11 cellular contexts compared by ENCODE assay signal in the genomic region with DNA sequence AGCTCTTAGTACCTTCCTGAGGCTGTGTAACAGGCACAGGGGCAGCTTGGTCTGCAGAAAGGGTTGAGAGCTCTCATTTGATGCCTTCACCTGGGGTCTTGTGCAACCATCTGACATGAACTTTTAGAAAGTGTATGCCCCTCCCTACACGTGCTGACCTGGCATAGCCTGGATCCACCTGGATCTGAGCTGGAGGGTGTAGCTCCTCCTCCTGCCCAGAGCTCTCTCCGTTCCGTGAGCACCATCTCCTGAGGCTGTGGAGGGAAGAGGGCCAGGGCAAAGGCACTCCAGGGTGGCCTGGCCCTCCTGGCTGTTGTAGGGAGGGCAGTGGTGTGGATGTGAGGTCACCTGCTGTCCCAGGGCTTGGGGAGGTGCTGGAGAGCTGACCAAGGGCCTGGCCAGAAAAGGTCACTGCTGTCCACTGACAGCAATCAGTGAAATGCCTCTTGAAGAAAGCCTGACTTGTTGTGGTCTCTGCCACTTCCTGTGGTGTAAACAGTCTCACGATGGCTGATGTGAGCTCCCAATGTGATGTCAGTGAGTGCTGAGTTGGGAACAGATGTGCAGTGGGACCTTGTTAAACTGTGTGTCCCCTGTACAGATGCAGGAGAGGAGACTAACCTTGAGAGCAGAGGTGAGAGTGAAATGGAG. TPM values are rescaled to one million over a fixed set of nuclear protein-coding genes. Genes with fewer than 3 reads are reported as not detected.
DNase-seq lines count a peak whose midpoint lies in the region; ATAC-seq and TF ChIP-seq lines count a peak whose summit lies in the region.
"Had no signal": no experiment of that assay in that cellular context is flagged by ENCODE, and none has a peak within 500 bp of the region (broad histone marks: within the 10 kb centered on the region; RNA-seq: fewer than 3 reads in every experiment).

No MANE protein-coding gene starts in this region.

- H3K4me3 ChIP-seq in HEK293 (ENCODE audit: low read depth, low read length): no peak overlapping the region

- no peaks in the 10 kb centered on the region for H3K9me3 Mint-ChIP-seq in T-cell
- H3K9me3 Mint-ChIP-seq in natural killer cell: no peaks in the 10 kb centered on the region

- intact Hi-C loops in natural killer cell (cut with micrococcal nuclease): loop anchor here (1.0 kb wide), 1 partner anchor 12 kb away; no protein-coding TSS in a partner anchor

- H3K27ac Mint-ChIP-seq in T-cell (peak overlapping the region; percentile 77 to 83), natural killer cell (peak overlapping the region in 1 of 2 donors; percentile 76)

- H3K4me1 Mint-ChIP-seq in T-cell (peaks cover 39 to 50% (median 46%) of the 10 kb centered on the region in 3 donors), natural killer cell (peaks cover 25 to 38% of the 10 kb centered on the region in 2 donors)

- H3K27ac ChIP-seq in HEK293 (ENCODE audit: extremely low read depth, low read depth, low read length): no peak overlapping the region
- H3K27ac ChIP-seq: 22Rv1 had no signal

- TF ChIP-seq CTCF in HEK293 (tag by site-specific recombination; IDR thresholded peaks at IDR 0.05) (no peak), natural killer cell (IDR thresholded peaks at IDR 0.05) (no peak)

- no peaks in the 10 kb centered on the region for H3K4me1 ChIP-seq in HEK293 (ENCODE audit: control insufficient read depth, insufficient read depth, low read length)

- POLR2A ChIA-PET in HEK293 (lab: Yijun Ruan, JAX): no interaction called here
- POLR2A ChIA-PET in T-cell (lab: Charles Lee): interaction anchor here in 1 of 2 donors (0.5 kb wide), 1 partner anchor 381 kb away, joined by 4 read pairs; no protein-coding TSS in a partner anchor

- peak; percentile 46 to 52 (median 52) for ATAC-seq in T-cell (replicated peaks in 1 of 4)
- peak; percentile 45 to 67 (median 46) for ATAC-seq in natural killer cell
- ATAC-seq in HG02763 (IDR thresholded peaks at IDR 0.05; ENCODE audit: unreplicated experiment): no peak
- ATAC-seq: HCT116 had no signal

- H3K36me3 Mint-ChIP-seq in T-cell: no peaks in the 10 kb centered on the region
- H3K36me3 Mint-ChIP-seq in natural killer cell: no peaks in the 10 kb centered on the region

- peaks cover 0 to 3% of the 10 kb centered on the region in 2 donors for H3K27me3 Mint-ChIP-seq in T-cell
- peaks cover 55 to 79% of the 10 kb centered on the region in 2 donors for H3K27me3 Mint-ChIP-seq in natural killer cell (ENCODE audit: low read depth in 2 of 2)

- H3K36me3 ChIP-seq in HEK293 (ENCODE audit: control insufficient read depth in 2 of 2, insufficient read depth in 1 of 2, low read length in 2 of 2): no peaks in the 10 kb centered on the region

- DNase-seq in NK-92 treated with Interleukin-12 subunit alpha and Interleukin-12 subunit beta, amount 100 ng/mL, for 24 hours (lab: John Stamatoyannopoulos, UW): peak; percentile 32
- DNase-seq in NK-92 (lab: John Stamatoyannopoulos, UW; ENCODE audit: unreplicated experiment) (no peak), T-cell (peak in 29 of 34 experiments; percentile 13 to 67 (median 39)), natural killer cell (no peak), NCI-H1417 treated with DMSO at 0.1 percent for 48 hours (lab: John Stamatoyannopoulos, UW) (no peak), NCI-H146 treated with DMSO at 0.1 percent for 48 hours (lab: John Stamatoyannopoulos, UW; ENCODE audit: unreplicated experiment) (no peak)
- DNase-seq: caudate nucleus had no signal

- peak overlapping the region; percentile 59 to 67 (median 62) for H3K4me3 Mint-ChIP-seq in T-cell
- peak overlapping the region; percentile 52 for H3K4me3 Mint-ChIP-seq in natural killer cell

- H3K9me3 ChIP-seq in HEK293 (ENCODE audit: control insufficient read depth, insufficient read depth, low read depth, low read length): no peaks in the 10 kb centered on the region

- CTCF ChIA-PET in HEK293 (lab: Yijun Ruan, JAX): interaction anchor here (0.6 to 5.2 kb wide), 9 partner anchors 8 to 1141 kb away, joined by 3 to 39 read pairs (median 6); a partner anchor contains a TSS
- CTCF ChIA-PET in T-cell (lab: Charles Lee): interaction anchor here (1.0 to 3.0 kb wide), 14 partner anchors 7 to 382 kb away, joined by 3 to 29 read pairs (median 6); no protein-coding TSS in a partner anchor

TF ChIP-seq in HEK293, 187 proteins besides CTCF, POLR2A, EP300 and RAD21:
- TF ChIP-seq ZNF549 (tag by site-specific recombination; IDR thresholded peaks at IDR 0.05): no peak
- TF ChIP-seq ZNF112 (tag by site-specific recombination; IDR thresholded peaks at IDR 0.05): peak; percentile 94

RNA-seq across cellular contexts. Expression of a gene that starts 23.0 kb away (rescaled TPM):
- total RNA-seq in T-cell (under 1 TPM; 0.09 to 0.79 (median 0.30) TPM), natural killer cell (1 to 10 TPM in 1 of 3 donors, under 1 TPM in 2; 0.07 to 1.2 (median 0.27) TPM)

Comparison
In these comparisons a context has a peak if more than half of its experiments do, and no peak if none do; other contexts are left out.
1. DNase-seq: peak in NK-92 treated with Interleukin-12 subunit alpha and Interleukin-12 subunit beta, amount 100 ng/mL, for 24 hours (single experiment) and T-cell (29 of 34); none in NK-92 (single experiment), natural killer cell (single experiment), NCI-H1417 treated with DMSO at 0.1 percent for 48 hours (single experiment) and NCI-H146 treated with DMSO at 0.1 percent for 48 hours (single experiment).